Comparison of ENCODE assay signal across 8 cellular contexts in the genomic region with DNA sequence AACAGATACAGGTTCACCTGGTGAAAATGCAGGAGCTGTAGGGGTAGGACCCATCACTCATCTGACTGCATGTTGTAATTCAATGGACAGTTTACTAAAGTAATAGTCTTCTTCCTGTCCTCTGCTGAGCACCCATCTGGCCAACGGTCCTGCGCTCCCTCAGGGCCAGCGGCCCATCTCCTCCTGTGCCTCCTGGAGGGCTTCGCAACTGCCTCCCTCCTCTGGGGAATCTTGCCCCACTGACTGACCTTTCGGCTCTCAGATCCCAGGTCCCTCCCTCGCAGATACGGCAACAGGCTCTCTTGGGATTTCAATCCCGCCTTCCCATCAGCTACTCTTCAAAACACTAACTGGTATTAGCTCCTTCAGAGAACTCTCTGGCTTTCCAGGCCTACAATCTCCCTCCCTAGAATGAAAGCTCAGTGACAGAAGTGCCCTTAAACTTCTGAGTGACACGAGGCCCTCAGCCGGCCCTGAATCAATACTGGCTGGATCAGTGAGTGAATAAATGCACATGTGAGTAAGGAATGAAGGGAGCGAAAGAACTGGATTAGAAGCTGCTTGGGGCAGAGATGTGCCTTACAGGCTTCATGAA. TPM values are rescaled to one million over a fixed set of nuclear protein-coding genes. Genes with fewer than 3 reads are reported as not detected.
A peak's percentile ranks its signal among the peaks of the same experiment; 100 is the strongest.
DNase-seq lines count a peak whose midpoint lies in the region; ATAC-seq and TF ChIP-seq lines count a peak whose summit lies in the region.

No MANE protein-coding gene starts in this region.

- POLR2A ChIA-PET in SK-N-SH (lab: Yijun Ruan, JAX) = interaction anchor here (1.8 kb wide), 1 partner anchor 94 kb away, joined by 8 read pairs; a partner anchor contains a TSS

- peaks cover 3% of the 10 kb centered on the region for H3F3A ChIP-seq in SK-N-SH (replicated peaks; ENCODE audit: insufficient read depth)

- no peaks in the 10 kb centered on the region for H3K9me2 ChIP-seq in SK-N-SH
- no peaks in the 10 kb centered on the region for H3K9me2 ChIP-seq in hepatocyte (replicated peaks; ENCODE audit: insufficient read depth)

- no peak for TF ChIP-seq RAD21 in SK-N-SH (IDR thresholded peaks at IDR 0.05; ENCODE audit: low read length)

- peak overlapping the region; percentile 92; the same call in 1 of the 2 replicates for H3K9ac ChIP-seq in SK-N-SH
- H3K9ac ChIP-seq in subcutaneous abdominal adipose tissue (ENCODE audit: low read length in 5 of 5) = peak overlapping the region; percentile 76 to 94 (median 89)

- 66% methylated on average over 11 of the region's 11 CpGs for WGBS in SK-N-SH (ENCODE audit: low lambda C conversion rate)
- 44% methylated on average over 11 of the region's 11 CpGs for WGBS in hepatocyte (ENCODE audit: low lambda C conversion rate, missing lambda C conversion rate)

- peak overlapping the region; percentile 95 for H3K4me2 ChIP-seq in SK-N-SH
- peak overlapping the region; percentile 97 for H3K4me2 ChIP-seq in hepatocyte

- DNase-seq in SK-N-SH (no peak), hepatocyte (ENCODE audit: low spot score) (no peak), NCI-H2081 treated with DMSO at 0.1 percent for 48 hours (lab: John Stamatoyannopoulos, UW) (no peak), Kasumi-1 (lab: John Stamatoyannopoulos, UW) (no peak), NCI-H2107 treated with DMSO at 0.1 percent for 48 hours (lab: John Stamatoyannopoulos, UW; ENCODE audit: unreplicated experiment) (no peak)

- peaks cover 31% of the 10 kb centered on the region for H3K79me2 ChIP-seq in SK-N-SH (ENCODE audit: insufficient read depth)
- H3K79me2 ChIP-seq in hepatocyte = peaks cover 65% of the 10 kb centered on the region

- H3K4me3 ChIP-seq in SK-N-SH (ENCODE audit: low read depth in 2 of 2, low read length in 1 of 2) (peak overlapping the region; percentile 85 to 88), WI38 (ENCODE audit: low read depth, low read length) (peak overlapping the region; percentile 87), hepatocyte (peak overlapping the region; percentile 75), subcutaneous abdominal adipose tissue (ENCODE audit: low read depth in 1 of 5, low read length in 5 of 5) (peak overlapping the region; percentile 42 to 86 (median 73))

- peak overlapping the region in 1 of 2 experiments; percentile 92; a peak in 2 of 4 replicates for H3K27ac ChIP-seq in SK-N-SH (ENCODE audit: low read depth in 2 of 2, low read length in 1 of 2)
- H3K27ac ChIP-seq in hepatocyte = peak overlapping the region; percentile 97
- peak overlapping the region; percentile 94 for H3K27ac ChIP-seq in subcutaneous abdominal adipose tissue (ENCODE audit: low read depth, low read length)

- H3K9me3 ChIP-seq in SK-N-SH (no peaks in the 10 kb centered on the region), hepatocyte (ENCODE audit: low read depth) (no peaks in the 10 kb centered on the region), subcutaneous abdominal adipose tissue (ENCODE audit: control insufficient read depth in 5 of 5, low read length in 5 of 5) (no peaks in the 10 kb centered on the region)

- peak overlapping the region; percentile 91; the same call in 1 of the 2 replicates for H2AFZ ChIP-seq in SK-N-SH (ENCODE audit: low read depth)
- H2AFZ ChIP-seq in hepatocyte = peak overlapping the region; percentile 46

- CTCF ChIA-PET in SK-N-SH (lab: Yijun Ruan, JAX) = interaction anchor here (1.1 to 4.8 kb wide), 7 partner anchors 19 to 235 kb away, joined by 3 to 24 read pairs (median 6); a partner anchor contains a TSS

- H3K27me3 ChIP-seq in SK-N-SH (ENCODE audit: insufficient read depth) (no peaks in the 10 kb centered on the region), hepatocyte (no peaks in the 10 kb centered on the region), subcutaneous abdominal adipose tissue (ENCODE audit: control insufficient read depth in 5 of 5, insufficient read depth in 4 of 5, low read length in 5 of 5) (no peaks in the 10 kb centered on the region)

- TF ChIP-seq CTCF in SK-N-SH (IDR thresholded peaks at IDR 0.05) (no peak), WI38 (IDR thresholded peaks at IDR 0.05; ENCODE audit: low read depth, low read length) (no peak), hepatocyte (IDR thresholded peaks at IDR 0.05; ENCODE audit: poor library complexity) (no peak)

- ATAC-seq in SK-N-SH treated with all-trans-retinoic acid at 6 μM for 48 hours = no peak

- H4K20me1 ChIP-seq in SK-N-SH (ENCODE audit: insufficient read depth) (no peaks in the 10 kb centered on the region), hepatocyte (ENCODE audit: insufficient read depth, poor library complexity, severe bottlenecking) (no peaks in the 10 kb centered on the region)

- peaks cover 4 to 21% of the 10 kb centered on the region in 2 experiments; a peak in 1 of 4 replicates for H3K4me1 ChIP-seq in SK-N-SH (ENCODE audit: control insufficient read depth in 1 of 2, insufficient read depth in 2 of 2, low read depth in 1 of 2, low read length in 1 of 2)
- peaks cover 20% of the 10 kb centered on the region for H3K4me1 ChIP-seq in hepatocyte (ENCODE audit: insufficient read depth)
- peaks cover 7 to 60% (median 55%) of the 10 kb centered on the region in 5 donors for H3K4me1 ChIP-seq in subcutaneous abdominal adipose tissue (ENCODE audit: control insufficient read depth in 5 of 5, insufficient read depth in 5 of 5, low read length in 5 of 5)

- H3K36me3 ChIP-seq in SK-N-SH (replicated peaks in 1 of 2; ENCODE audit: control insufficient read depth in 1 of 2, insufficient read depth in 2 of 2, low read length in 1 of 2) (peaks cover 0 to 6% of the 10 kb centered on the region in 2 experiments), hepatocyte (replicated peaks; ENCODE audit: insufficient read depth, low read depth) (no peaks in the 10 kb centered on the region), subcutaneous abdominal adipose tissue (ENCODE audit: control insufficient read depth in 5 of 5, insufficient read depth in 5 of 5, low read length in 5 of 5) (no peaks in the 10 kb centered on the region)

- TF ChIP-seq EP300 in SK-N-SH (IDR thresholded peaks at IDR 0.05; ENCODE audit: borderline replicate concordance in 1 of 2, low read depth in 1 of 2, low read length in 1 of 2) = no peak

TF ChIP-seq in SK-N-SH, 30 proteins besides CTCF, POLR2A, EP300 and RAD21 (continues in another document):
- TF ChIP-seq FOXJ3 (CRISPR knock-in tag; IDR thresholded peaks at IDR 0.05) (no peak), POLR2AphosphoS5 (IDR thresholded peaks at IDR 0.05; ENCODE audit: low read depth, low read length) (no peak)
- TF ChIP-seq, protein P1, sequence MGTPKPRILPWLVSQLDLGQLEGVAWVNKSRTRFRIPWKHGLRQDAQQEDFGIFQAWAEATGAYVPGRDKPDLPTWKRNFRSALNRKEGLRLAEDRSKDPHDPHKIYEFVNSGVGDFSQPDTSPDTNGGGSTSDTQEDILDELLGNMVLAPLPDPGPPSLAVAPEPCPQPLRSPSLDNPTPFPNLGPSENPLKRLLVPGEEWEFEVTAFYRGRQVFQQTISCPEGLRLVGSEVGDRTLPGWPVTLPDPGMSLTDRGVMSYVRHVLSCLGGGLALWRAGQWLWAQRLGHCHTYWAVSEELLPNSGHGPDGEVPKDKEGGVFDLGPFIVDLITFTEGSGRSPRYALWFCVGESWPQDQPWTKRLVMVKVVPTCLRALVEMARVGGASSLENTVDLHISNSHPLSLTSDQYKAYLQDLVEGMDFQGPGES (IDR thresholded peaks at IDR 0.05; ENCODE audit: low read depth, low read length) = no peak

TF ChIP-seq in SK-N-SH treated with all-trans-retinoic acid at 6 μM for 48 hours, 23 proteins besides CTCF, POLR2A, EP300 and RAD21:
- no peak for TF ChIP-seq ZNF70 (CRISPR knock-in tag; IDR thresholded peaks at IDR 0.05)
- TF ChIP-seq ZFP30 (CRISPR knock-in tag; IDR thresholded peaks at IDR 0.05) = no peak
- no peak for TF ChIP-seq GLIS3 (CRISPR knock-in tag; IDR thresholded peaks at IDR 0.05)
- TF ChIP-seq RARB (CRISPR knock-in tag; IDR thresholded peaks at IDR 0.05) = no peak
- TF ChIP-seq BACH2 (CRISPR knock-in tag; IDR thresholded peaks at IDR 0.05; ENCODE audit: borderline replicate concordance) = no peak
- no peak for TF ChIP-seq ISL1 (CRISPR knock-in tag; IDR thresholded peaks at IDR 0.05)
- TF ChIP-seq ZNF565 (CRISPR knock-in tag; conservative IDR thresholded peaks at IDR 0.05; ENCODE audit: low read depth) = no peak
- TF ChIP-seq ZFP3 (CRISPR knock-in tag; IDR thresholded peaks at IDR 0.05) = no peak
- no peak for TF ChIP-seq ZNF8 (CRISPR knock-in tag; IDR thresholded peaks at IDR 0.05)
- TF ChIP-seq TCF4 (CRISPR knock-in tag; IDR thresholded peaks at IDR 0.05; ENCODE audit: borderline replicate concordance) = no peak
- TF ChIP-seq, protein P2, sequence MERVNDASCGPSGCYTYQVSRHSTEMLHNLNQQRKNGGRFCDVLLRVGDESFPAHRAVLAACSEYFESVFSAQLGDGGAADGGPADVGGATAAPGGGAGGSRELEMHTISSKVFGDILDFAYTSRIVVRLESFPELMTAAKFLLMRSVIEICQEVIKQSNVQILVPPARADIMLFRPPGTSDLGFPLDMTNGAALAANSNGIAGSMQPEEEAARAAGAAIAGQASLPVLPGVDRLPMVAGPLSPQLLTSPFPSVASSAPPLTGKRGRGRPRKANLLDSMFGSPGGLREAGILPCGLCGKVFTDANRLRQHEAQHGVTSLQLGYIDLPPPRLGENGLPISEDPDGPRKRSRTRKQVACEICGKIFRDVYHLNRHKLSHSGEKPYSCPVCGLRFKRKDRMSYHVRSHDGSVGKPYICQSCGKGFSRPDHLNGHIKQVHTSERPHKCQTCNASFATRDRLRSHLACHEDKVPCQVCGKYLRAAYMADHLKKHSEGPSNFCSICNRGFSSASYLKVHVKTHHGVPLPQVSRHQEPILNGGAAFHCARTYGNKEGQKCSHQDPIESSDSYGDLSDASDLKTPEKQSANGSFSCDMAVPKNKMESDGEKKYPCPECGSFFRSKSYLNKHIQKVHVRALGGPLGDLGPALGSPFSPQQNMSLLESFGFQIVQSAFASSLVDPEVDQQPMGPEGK (CRISPR knock-in tag; IDR thresholded peaks at IDR 0.05; ENCODE audit: borderline replicate concordance) = no peak
- no peak for TF ChIP-seq CSDC2 (CRISPR knock-in tag; IDR thresholded peaks at IDR 0.05)

RNA-seq across cellular contexts. Expression of a gene that starts 1.3 kb away (rescaled TPM):
- 49.8 and 52.8 TPM in 2 replicates for polyA plus RNA-seq in SK-N-SH (2012; rRNA removed)
- 26.8 and 41.1 TPM in 2 replicates for polyA plus RNA-seq in SK-N-SH (2012; cell fraction: cytosol; rRNA removed)
- 19.4 and 22.2 TPM in 2 replicates for polyA plus RNA-seq in SK-N-SH (2012; cell fraction: nucleus; rRNA removed)
- 50.1 and 58.6 TPM in 2 replicates for total RNA-seq in hepatocyte
- 70.4 and 78.9 TPM in 2 replicates for polyA plus RNA-seq in hepatocyte
